In genomic region chr9:133707065-133707760, GRCh38 we compare ENCODE assay signal across 11 cellular contexts. TPM values are rescaled to one million over a fixed set of nuclear protein-coding genes. Genes with fewer than 3 reads are reported as not detected.
A peak's percentile ranks its signal among the peaks of the same experiment; 100 is the strongest.
DNase-seq lines count a peak whose midpoint lies in the region; ATAC-seq and TF ChIP-seq lines count a peak whose summit lies in the region.
"Had no signal": no experiment of that assay in that cellular context is flagged by ENCODE, and none has a peak within 500 bp of the region (broad histone marks: within the 10 kb centered on the region; RNA-seq: fewer than 3 reads in every experiment).

No MANE protein-coding gene starts in this region.

- H3K4me1 Mint-ChIP-seq in endodermal cell (peaks cover 2% of the 10 kb centered on the region), neural crest cell (no peaks in the 10 kb centered on the region)

- H3K4me2 ChIP-seq in BLaER1 treated with 17β-estradiol and CSF1 and Interleukin-3, amounts not matched to agents 10 nM and 100 nM, result peak overlapping the region; percentile 81 to 100 (median 97)

- H3K9me3 Mint-ChIP-seq in endodermal cell (no peaks in the 10 kb centered on the region), neural crest cell (no peaks in the 10 kb centered on the region)

- H3K27me3 ChIP-seq in BLaER1 treated with 17β-estradiol and CSF1 and Interleukin-3, amounts not matched to agents 10 nM and 100 nM, result peaks cover 0 to 50% (median 0%) of the 10 kb centered on the region in 11 experiments; a peak in 7 of 22 replicates
- H3K27me3 ChIP-seq in endodermal cell (ENCODE audit: control insufficient read depth, insufficient read depth, low read length, poor library complexity, severe bottlenecking) (no peaks in the 10 kb centered on the region), ascending aorta (no peaks in the 10 kb centered on the region)

- DNase-seq in NCI-H2171 (lab: John Stamatoyannopoulos, UW), result peak; percentile 89
- DNase-seq in endodermal cell, result peak; percentile 43
- DNase-seq in neural crest cell (ENCODE audit: low read depth, low spot score), result no peak
- DNase-seq in central memory CD4-positive, alpha-beta T cell, result no peak
- no peak for DNase-seq in HT-29 (ENCODE audit: low spot score)
- no peak for DNase-seq in ascending aorta (ENCODE audit: low spot score in 2 of 2)
- DNase-seq: COR-L47, small intestine had no signal

- H3K4me3 ChIP-seq in BLaER1 treated with 17β-estradiol and CSF1 and Interleukin-3, amounts not matched to agents 10 nM and 100 nM, result peak overlapping the region in 8 of 10 experiments; percentile 11 to 49 (median 36); a peak in 11 of 20 replicates
- H3K4me3 ChIP-seq in endodermal cell (ENCODE audit: low read length) (no peak overlapping the region), ascending aorta (no peak overlapping the region)

- intact Hi-C loops in ascending aorta (cut with DNase I), result no loop called here

- TF ChIP-seq CTCF in endodermal cell (conservative IDR thresholded peaks at IDR 0.05), result no peak
- no peak for TF ChIP-seq CTCF in neural crest cell (conservative IDR thresholded peaks at IDR 0.05)
- TF ChIP-seq CTCF in ascending aorta (IDR thresholded peaks at IDR 0.05), result no peak

- H3K4me3 Mint-ChIP-seq in endodermal cell (no peak overlapping the region), neural crest cell (no peak overlapping the region)
- H3K4me3 Mint-ChIP-seq: activated naive CD8-positive, alpha-beta T cell had no signal

- no peak for ATAC-seq in HG03108 (IDR thresholded peaks at IDR 0.05; ENCODE audit: unreplicated experiment)

- peaks cover 85 to 100% (median 100%) of the 10 kb centered on the region in 10 experiments for H3K4me1 ChIP-seq in BLaER1 treated with 17β-estradiol and CSF1 and Interleukin-3, amounts not matched to agents 10 nM and 100 nM
- no peaks in the 10 kb centered on the region for H3K4me1 ChIP-seq in endodermal cell (ENCODE audit: control insufficient read depth, insufficient read depth, low read length)
- peaks cover 0 to 6% of the 10 kb centered on the region in 2 donors for H3K4me1 ChIP-seq in ascending aorta

- H4K20me1 ChIP-seq in BLaER1 treated with 17β-estradiol and CSF1 and Interleukin-3, amounts not matched to agents 10 nM and 100 nM, result no peaks in the 10 kb centered on the region

- H3K27me3 Mint-ChIP-seq in endodermal cell (ENCODE audit: insufficient read depth) (no peaks in the 10 kb centered on the region), neural crest cell (ENCODE audit: low read depth) (no peaks in the 10 kb centered on the region)
- H3K27me3 Mint-ChIP-seq: activated naive CD8-positive, alpha-beta T cell had no signal

- H3K27ac Mint-ChIP-seq in endodermal cell, result no peak overlapping the region
- H3K27ac Mint-ChIP-seq in neural crest cell (ENCODE audit: unreplicated experiment), result peak overlapping the region; percentile 43
- H3K27ac Mint-ChIP-seq: activated naive CD8-positive, alpha-beta T cell had no signal

- no peaks in the 10 kb centered on the region for H3K9me3 ChIP-seq in BLaER1 treated with 17β-estradiol and CSF1 and Interleukin-3, amounts not matched to agents 10 nM and 100 nM (replicated peaks in 1 of 11)
- H3K9me3 ChIP-seq in endodermal cell (ENCODE audit: control insufficient read depth, low read length) (no peaks in the 10 kb centered on the region), ascending aorta (no peaks in the 10 kb centered on the region)

- peak overlapping the region in 9 of 11 experiments; percentile 47 to 87 (median 75); a peak in 17 of 22 replicates for H3K27ac ChIP-seq in BLaER1 treated with 17β-estradiol and CSF1 and Interleukin-3, amounts not matched to agents 10 nM and 100 nM
- no peak overlapping the region for H3K27ac ChIP-seq in endodermal cell (ENCODE audit: low read depth, low read length)
- no peak overlapping the region for H3K27ac ChIP-seq in ascending aorta

- no peaks in the 10 kb centered on the region for H3K36me3 Mint-ChIP-seq in endodermal cell (ENCODE audit: low read depth)
- H3K36me3 Mint-ChIP-seq in neural crest cell (ENCODE audit: low read depth), result no peaks in the 10 kb centered on the region
- H3K36me3 Mint-ChIP-seq: activated naive CD8-positive, alpha-beta T cell had no signal

- peak overlapping the region in 10 of 11 experiments; percentile 3 to 79 (median 66); a peak in 19 of 22 replicates for H3K9ac ChIP-seq in BLaER1 treated with 17β-estradiol and CSF1 and Interleukin-3, amounts not matched to agents 10 nM and 100 nM
- no peak overlapping the region for H3K9ac ChIP-seq in endodermal cell (ENCODE audit: extremely low read depth, low read length, poor library complexity, severe bottlenecking)

- no peaks in the 10 kb centered on the region for H3K36me3 ChIP-seq in BLaER1 treated with 17β-estradiol and CSF1 and Interleukin-3, amounts not matched to agents 10 nM and 100 nM
- H3K36me3 ChIP-seq in endodermal cell (ENCODE audit: control insufficient read depth, insufficient read depth, low read length) (no peaks in the 10 kb centered on the region), ascending aorta (no peaks in the 10 kb centered on the region)

- WGBS in endodermal cell (ENCODE audit: insufficient coverage in 1 of 2, insufficient read length in 1 of 2), 2 experiments, result 89 to 91% methylated on average over 15 to 17 of the region's 17 CpGs

RNA-seq across cellular contexts. Expression of gene SARDH, which starts 30.9 kb away (rescaled TPM):
- total RNA-seq in endodermal cell, result 10 to 100 TPM in 1 of 2 donors, 1 to 10 TPM in 1; 8.4 to 11.2 TPM
- 6.2 TPM for polyA plus RNA-seq in endodermal cell (2013, experiment 1 of 2)
- 6.1 TPM for polyA plus RNA-seq in endodermal cell (2013, experiment 2 of 2)
- total RNA-seq in neural crest cell, result 4.5 and 4.6 TPM in 2 replicates
- 2.5 and 2.7 TPM in 2 replicates for total RNA-seq in HT-29 (2014; rRNA removed; shearing (Covaris generic))
- total RNA-seq in ascending aorta, result 1.3 TPM

Comparison
In these comparisons a context has a peak if more than half of its experiments do, and no peak if none do; other contexts are left out.
1. H3K27ac ChIP-seq: peak in BLaER1 treated with 17β-estradiol and CSF1 and Interleukin-3, amounts not matched to agents 10 nM and 100 nM (9 of 11); none in endodermal cell (single experiment) and ascending aorta (0 of 2).
2. H3K4me3 ChIP-seq: peak in BLaER1 treated with 17β-estradiol and CSF1 and Interleukin-3, amounts not matched to agents 10 nM and 100 nM (8 of 10); none in endodermal cell (single experiment) and ascending aorta (0 of 2).
3. DNase-seq: peak in NCI-H2171 (single experiment) and endodermal cell (single experiment); none in neural crest cell (single experiment), central memory CD4-positive, alpha-beta T cell (single experiment), HT-29 (single experiment) and ascending aorta (0 of 2).